In genomic region chr12:32659908-32660440, GRCh38 we compare ENCODE assay signal across 21 cellular contexts. TPM values are rescaled to one million over a fixed set of nuclear protein-coding genes. Genes with fewer than 3 reads are reported as not detected.
DNase-seq lines count a peak whose midpoint lies in the region; ATAC-seq and TF ChIP-seq lines count a peak whose summit lies in the region.
"Had no signal": no experiment of that assay in that cellular context is flagged by ENCODE, and none has a peak within 500 bp of the region (broad histone marks: within the 10 kb centered on the region; RNA-seq: fewer than 3 reads in every experiment).

No MANE protein-coding gene starts in this region.

- no peaks in the 10 kb centered on the region for H3K9me3 ChIP-seq in heart left ventricle
- H3K9me3 ChIP-seq in adipocyte (ENCODE audit: control insufficient read depth, low read length) = no peaks in the 10 kb centered on the region
- H3K9me3 ChIP-seq in upper lobe of left lung = no peaks in the 10 kb centered on the region
- H3K9me3 ChIP-seq: pancreas, SJSA1 had no signal

- no peak for TF ChIP-seq EP300 in upper lobe of left lung (IDR thresholded peaks at IDR 0.05)

- H3K4me1 ChIP-seq in heart left ventricle = peaks cover 0 to 17% (median 7%) of the 10 kb centered on the region in 12 donors
- H3K4me1 ChIP-seq in adipocyte (ENCODE audit: control insufficient read depth, insufficient read depth, low read length) = peaks cover 21% of the 10 kb centered on the region
- no peaks in the 10 kb centered on the region for H3K4me1 ChIP-seq in mesendoderm (ENCODE audit: control insufficient read depth, low read depth, low read length)
- H3K4me1 ChIP-seq in upper lobe of left lung = peaks cover 0 to 5% (median 2%) of the 10 kb centered on the region in 4 donors
- H3K4me1 ChIP-seq: pancreas, SJSA1 had no signal

- H4K8ac ChIP-seq in mesendoderm (ENCODE audit: low read depth, low read length) = no peak overlapping the region

- H3K9ac ChIP-seq in adipocyte (ENCODE audit: low read length) (peak overlapping the region; percentile 81), mesendoderm (ENCODE audit: low read length) (no peak overlapping the region)
- H3K9ac ChIP-seq: KMS-11 had no signal

- H3K4me3 ChIP-seq in heart left ventricle = no peak overlapping the region
- H3K4me3 ChIP-seq in adipocyte (ENCODE audit: low read length) = peak overlapping the region; percentile 45
- no peak overlapping the region for H3K4me3 ChIP-seq in mesendoderm (ENCODE audit: low read length)
- H3K4me3 ChIP-seq in upper lobe of left lung = no peak overlapping the region
- no peak overlapping the region for H3K4me3 ChIP-seq in dorsolateral prefrontal cortex
- H3K4me3 ChIP-seq: pancreas, PC-9, SJSA1, skin epidermis had no signal

- H3K27ac ChIP-seq in heart left ventricle = peak overlapping the region in 10 of 12 donors; percentile 4 to 69 (median 48)
- no peak overlapping the region for H3K27ac ChIP-seq in mesendoderm (ENCODE audit: low read depth, low read length)
- H3K27ac ChIP-seq in upper lobe of left lung = peak overlapping the region in 3 of 4 donors; percentile 26 to 49 (median 30)
- H3K27ac ChIP-seq in dorsolateral prefrontal cortex = no peak overlapping the region
- H3K27ac ChIP-seq: KMS-11, pancreas, PC-9, SJSA1, skin epidermis had no signal

- ATAC-seq in heart left ventricle (no peak), left cardiac atrium (no peak), upper lobe of left lung (ENCODE audit: low FRiP score in 2 of 2) (no peak)
- ATAC-seq: naive thymus-derived CD4-positive, alpha-beta T cell had no signal

- no peaks in the 10 kb centered on the region for H3K36me3 ChIP-seq in heart left ventricle
- no peaks in the 10 kb centered on the region for H3K36me3 ChIP-seq in adipocyte (ENCODE audit: control insufficient read depth, insufficient read depth, low read length, severe bottlenecking)
- no peaks in the 10 kb centered on the region for H3K36me3 ChIP-seq in mesendoderm (ENCODE audit: control insufficient read depth, insufficient read depth, low read length)
- H3K36me3 ChIP-seq in upper lobe of left lung = no peaks in the 10 kb centered on the region
- H3K36me3 ChIP-seq: pancreas, SJSA1 had no signal

- no peak overlapping the region for H3K4me2 ChIP-seq in mesendoderm (ENCODE audit: low read length)
- H3K4me2 ChIP-seq: KMS-11, PC-9 had no signal

- no peak overlapping the region for H2BK120ac ChIP-seq in mesendoderm (ENCODE audit: low read depth, low read length)

- no peak overlapping the region for H2AK5ac ChIP-seq in mesendoderm (ENCODE audit: low read length)

- intact Hi-C loops in heart left ventricle (cut with DNase I) = loop anchor here in 9 of 10 donors (2.0 to 10.0 kb wide), 6 partner anchors 125 to 298 kb away; no protein-coding TSS in a partner anchor
- intact Hi-C loops in left cardiac atrium (cut with DNase I) = loop anchor here (5.0 kb wide), 2 partner anchors 203 to 213 kb away; no protein-coding TSS in a partner anchor
- intact Hi-C loops in dorsolateral prefrontal cortex (cut with DNase I) = loop anchor here (5.0 to 10.0 kb wide), 2 partner anchors 85 to 203 kb away; no protein-coding TSS in a partner anchor

- no peak overlapping the region for H3K23ac ChIP-seq in mesendoderm (ENCODE audit: low read length)

- H3K27me3 ChIP-seq in heart left ventricle (no peaks in the 10 kb centered on the region), adipocyte (replicated peaks; ENCODE audit: control insufficient read depth, insufficient read depth, low read length) (no peaks in the 10 kb centered on the region), mesendoderm (ENCODE audit: insufficient read depth, low read length, poor library complexity) (no peaks in the 10 kb centered on the region), upper lobe of left lung (no peaks in the 10 kb centered on the region), dorsolateral prefrontal cortex (no peaks in the 10 kb centered on the region)
- H3K27me3 ChIP-seq: pancreas, SJSA1 had no signal

- no peak overlapping the region for H4K5ac ChIP-seq in mesendoderm (ENCODE audit: low read length)

- H3K79me1 ChIP-seq in mesendoderm (ENCODE audit: low read length) = no peaks in the 10 kb centered on the region

- TF ChIP-seq POLR2A in heart left ventricle (IDR thresholded peaks at IDR 0.05) (no peak), upper lobe of left lung (IDR thresholded peaks at IDR 0.05) (no peak)

- H2BK15ac ChIP-seq in mesendoderm (replicated peaks; ENCODE audit: low read depth) = no peak overlapping the region

- no peaks in the 10 kb centered on the region for H3K79me2 ChIP-seq in mesendoderm (ENCODE audit: control insufficient read depth, insufficient read depth, low read length)

- TF ChIP-seq CTCF in heart left ventricle (IDR thresholded peaks at IDR 0.05) (no peak), upper lobe of left lung (IDR thresholded peaks at IDR 0.05) (no peak), dorsolateral prefrontal cortex (IDR thresholded peaks at IDR 0.05 in 54 of 56, conservative IDR thresholded peaks at IDR 0.05 in 2 of 56; ENCODE audit: low read depth in 1 of 56, partially characterized antibody in 56 of 56) (no peak)

- no peak for DNase-seq in heart left ventricle
- no peak for DNase-seq in left cardiac atrium
- DNase-seq in adipocyte (ENCODE audit: low read depth) = no peak
- peak; percentile 13 for DNase-seq in mesendoderm
- no peak for DNase-seq in upper lobe of left lung
- DNase-seq in dorsolateral prefrontal cortex = no peak
- no peak for DNase-seq in activated gamma-delta T cell (lab: John Stamatoyannopoulos, UW)
- no peak for DNase-seq in NCI-H187 treated with DMSO at 0.1 percent for 48 hours (lab: John Stamatoyannopoulos, UW)
- DNase-seq: ACHN; activated naive CD4-positive, alpha-beta T cell treated with Interleukin-2 at 50 U/mL for 16 hours; activated T-cell treated with anti-CD3 and anti-CD28 coated beads for 4 hours; effector CD4-positive, alpha-beta T cell; mammary epithelial cell; NCI-H1092; NCI-H774; pancreas; PC-9 had no signal

- no peak overlapping the region for H3K56ac ChIP-seq in mesendoderm (ENCODE audit: low read length)

- no peak overlapping the region for H2BK5ac ChIP-seq in mesendoderm (ENCODE audit: low read length)

- no peak overlapping the region for H3K18ac ChIP-seq in mesendoderm (ENCODE audit: low read length)

- WGBS in heart left ventricle, 4 donors = 58 to 77% (median 69%) methylated on average over 6 of the region's 6 CpGs
- WGBS in mesendoderm (ENCODE audit: extremely low coverage, insufficient coverage, low lambda C conversion rate) = no CpG with 5 or more reads among the region's 6 CpGs
- WGBS in upper lobe of left lung, 2 donors = 39 to 53% methylated on average over 6 of the region's 6 CpGs

- no peak overlapping the region for H3K4ac ChIP-seq in mesendoderm (ENCODE audit: low read depth, low read length)

RNA-seq across cellular contexts. Expression of gene DNM1L, which starts 19.1 kb away (rescaled TPM):
- total RNA-seq in heart left ventricle (10 to 100 TPM; 41.2 to 71.1 (median 57.0) TPM), left cardiac atrium (10 to 100 TPM; 55.6 to 69.1 TPM), upper lobe of left lung (10 to 100 TPM; 34.7 to 56.0 (median 46.7) TPM), dorsolateral prefrontal cortex (100 to 1,000 TPM in 116 of 120 experiments, 10 to 100 TPM in 4; 72.9 to 202 (median 157) TPM)
- 10 to 100 TPM; 37.8 to 53.0 TPM for polyA plus RNA-seq in heart left ventricle
- polyA plus RNA-seq in mesendoderm (2013, experiment 1 of 2) = 40.7 TPM
- polyA plus RNA-seq in mesendoderm (2013, experiment 2 of 2) = 41.7 TPM

Comparison
In these comparisons a context has a peak if more than half of its experiments do, and no peak if none do; other contexts are left out.
1. H3K27ac ChIP-seq: peak in heart left ventricle (10 of 12) and upper lobe of left lung (3 of 4); none in mesendoderm (single experiment) and dorsolateral prefrontal cortex (0 of 59).